Comparison of ENCODE assay signal across 2 cellular contexts in the genomic region with DNA sequence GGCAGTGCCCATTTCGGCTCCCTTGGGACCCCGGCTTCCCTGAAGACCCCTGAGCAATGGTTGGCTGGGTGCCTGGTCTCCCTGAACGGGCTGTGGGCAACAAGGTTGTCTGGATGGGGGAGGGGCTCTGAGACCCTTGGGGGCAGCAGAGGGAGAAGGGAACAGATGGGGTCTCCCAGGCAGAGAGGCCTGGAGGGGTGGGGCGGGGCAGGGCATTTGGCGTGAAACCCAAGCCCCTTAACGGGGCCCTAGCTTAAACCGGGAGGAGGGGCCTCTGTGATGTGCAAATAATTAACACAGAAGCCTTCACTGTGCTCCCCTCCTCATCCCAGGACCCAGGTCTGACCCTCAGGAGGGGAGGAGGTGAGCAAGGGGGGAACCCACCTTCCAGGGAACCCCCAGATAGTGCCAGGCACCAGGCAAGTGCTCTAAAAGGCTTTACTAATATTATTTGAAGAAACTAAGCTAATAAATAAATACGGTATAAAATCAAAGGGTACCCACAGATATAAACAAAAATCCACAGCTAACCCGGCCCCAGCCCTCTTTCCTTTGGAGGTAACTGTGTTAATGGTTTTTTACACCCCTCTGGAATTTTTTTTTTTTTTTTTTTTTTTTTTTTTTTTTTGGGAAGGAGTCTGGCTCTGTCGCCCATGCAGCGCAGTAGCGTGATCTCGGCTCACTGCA.
TF ChIP-seq lines count a peak whose summit lies in the region.

No MANE protein-coding gene starts in this region.

TF ChIP-seq in SK-N-SH, 30 proteins besides CTCF, POLR2A, EP300 and RAD21 (continued from another document):
- TF ChIP-seq, protein P1, sequence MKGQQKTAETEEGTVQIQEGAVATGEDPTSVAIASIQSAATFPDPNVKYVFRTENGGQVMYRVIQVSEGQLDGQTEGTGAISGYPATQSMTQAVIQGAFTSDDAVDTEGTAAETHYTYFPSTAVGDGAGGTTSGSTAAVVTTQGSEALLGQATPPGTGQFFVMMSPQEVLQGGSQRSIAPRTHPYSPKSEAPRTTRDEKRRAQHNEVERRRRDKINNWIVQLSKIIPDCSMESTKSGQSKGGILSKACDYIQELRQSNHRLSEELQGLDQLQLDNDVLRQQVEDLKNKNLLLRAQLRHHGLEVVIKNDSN (IDR thresholded peaks at IDR 0.05; ENCODE audit: borderline replicate concordance, low read depth) = no peak
- TF ChIP-seq FOSL2 (IDR thresholded peaks at IDR 0.05; ENCODE audit: borderline replicate concordance, low read depth) = no peak
- TF ChIP-seq, protein P2, sequence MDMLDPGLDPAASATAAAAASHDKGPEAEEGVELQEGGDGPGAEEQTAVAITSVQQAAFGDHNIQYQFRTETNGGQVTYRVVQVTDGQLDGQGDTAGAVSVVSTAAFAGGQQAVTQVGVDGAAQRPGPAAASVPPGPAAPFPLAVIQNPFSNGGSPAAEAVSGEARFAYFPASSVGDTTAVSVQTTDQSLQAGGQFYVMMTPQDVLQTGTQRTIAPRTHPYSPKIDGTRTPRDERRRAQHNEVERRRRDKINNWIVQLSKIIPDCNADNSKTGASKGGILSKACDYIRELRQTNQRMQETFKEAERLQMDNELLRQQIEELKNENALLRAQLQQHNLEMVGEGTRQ (IDR thresholded peaks at IDR 0.05; ENCODE audit: borderline replicate concordance, low read depth, low read length) = no peak

TF ChIP-seq in SK-N-SH treated with all-trans-retinoic acid at 6 μM for 48 hours, 23 proteins besides CTCF, POLR2A, EP300 and RAD21 (continued from another document):
- TF ChIP-seq, protein P3, sequence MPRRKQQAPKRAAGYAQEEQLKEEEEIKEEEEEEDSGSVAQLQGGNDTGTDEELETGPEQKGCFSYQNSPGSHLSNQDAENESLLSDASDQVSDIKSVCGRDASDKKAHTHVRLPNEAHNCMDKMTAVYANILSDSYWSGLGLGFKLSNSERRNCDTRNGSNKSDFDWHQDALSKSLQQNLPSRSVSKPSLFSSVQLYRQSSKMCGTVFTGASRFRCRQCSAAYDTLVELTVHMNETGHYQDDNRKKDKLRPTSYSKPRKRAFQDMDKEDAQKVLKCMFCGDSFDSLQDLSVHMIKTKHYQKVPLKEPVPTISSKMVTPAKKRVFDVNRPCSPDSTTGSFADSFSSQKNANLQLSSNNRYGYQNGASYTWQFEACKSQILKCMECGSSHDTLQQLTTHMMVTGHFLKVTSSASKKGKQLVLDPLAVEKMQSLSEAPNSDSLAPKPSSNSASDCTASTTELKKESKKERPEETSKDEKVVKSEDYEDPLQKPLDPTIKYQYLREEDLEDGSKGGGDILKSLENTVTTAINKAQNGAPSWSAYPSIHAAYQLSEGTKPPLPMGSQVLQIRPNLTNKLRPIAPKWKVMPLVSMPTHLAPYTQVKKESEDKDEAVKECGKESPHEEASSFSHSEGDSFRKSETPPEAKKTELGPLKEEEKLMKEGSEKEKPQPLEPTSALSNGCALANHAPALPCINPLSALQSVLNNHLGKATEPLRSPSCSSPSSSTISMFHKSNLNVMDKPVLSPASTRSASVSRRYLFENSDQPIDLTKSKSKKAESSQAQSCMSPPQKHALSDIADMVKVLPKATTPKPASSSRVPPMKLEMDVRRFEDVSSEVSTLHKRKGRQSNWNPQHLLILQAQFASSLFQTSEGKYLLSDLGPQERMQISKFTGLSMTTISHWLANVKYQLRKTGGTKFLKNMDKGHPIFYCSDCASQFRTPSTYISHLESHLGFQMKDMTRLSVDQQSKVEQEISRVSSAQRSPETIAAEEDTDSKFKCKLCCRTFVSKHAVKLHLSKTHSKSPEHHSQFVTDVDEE (CRISPR knock-in tag; IDR thresholded peaks at IDR 0.05) = no peak
- TF ChIP-seq, protein P4, sequence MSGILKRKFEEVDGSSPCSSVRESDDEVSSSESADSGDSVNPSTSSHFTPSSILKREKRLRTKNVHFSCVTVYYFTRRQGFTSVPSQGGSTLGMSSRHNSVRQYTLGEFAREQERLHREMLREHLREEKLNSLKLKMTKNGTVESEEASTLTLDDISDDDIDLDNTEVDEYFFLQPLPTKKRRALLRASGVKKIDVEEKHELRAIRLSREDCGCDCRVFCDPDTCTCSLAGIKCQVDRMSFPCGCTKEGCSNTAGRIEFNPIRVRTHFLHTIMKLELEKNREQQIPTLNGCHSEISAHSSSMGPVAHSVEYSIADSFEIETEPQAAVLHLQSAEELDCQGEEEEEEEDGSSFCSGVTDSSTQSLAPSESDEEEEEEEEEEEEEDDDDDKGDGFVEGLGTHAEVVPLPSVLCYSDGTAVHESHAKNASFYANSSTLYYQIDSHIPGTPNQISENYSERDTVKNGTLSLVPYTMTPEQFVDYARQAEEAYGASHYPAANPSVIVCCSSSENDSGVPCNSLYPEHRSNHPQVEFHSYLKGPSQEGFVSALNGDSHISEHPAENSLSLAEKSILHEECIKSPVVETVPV (CRISPR knock-in tag; IDR thresholded peaks at IDR 0.05) = no peak
- TF ChIP-seq ESRRG (CRISPR knock-in tag; IDR thresholded peaks at IDR 0.05) (no peak), ARNTL (CRISPR knock-in tag; IDR thresholded peaks at IDR 0.05; ENCODE audit: borderline replicate concordance, low read depth) (no peak)
- TF ChIP-seq, protein P5, sequence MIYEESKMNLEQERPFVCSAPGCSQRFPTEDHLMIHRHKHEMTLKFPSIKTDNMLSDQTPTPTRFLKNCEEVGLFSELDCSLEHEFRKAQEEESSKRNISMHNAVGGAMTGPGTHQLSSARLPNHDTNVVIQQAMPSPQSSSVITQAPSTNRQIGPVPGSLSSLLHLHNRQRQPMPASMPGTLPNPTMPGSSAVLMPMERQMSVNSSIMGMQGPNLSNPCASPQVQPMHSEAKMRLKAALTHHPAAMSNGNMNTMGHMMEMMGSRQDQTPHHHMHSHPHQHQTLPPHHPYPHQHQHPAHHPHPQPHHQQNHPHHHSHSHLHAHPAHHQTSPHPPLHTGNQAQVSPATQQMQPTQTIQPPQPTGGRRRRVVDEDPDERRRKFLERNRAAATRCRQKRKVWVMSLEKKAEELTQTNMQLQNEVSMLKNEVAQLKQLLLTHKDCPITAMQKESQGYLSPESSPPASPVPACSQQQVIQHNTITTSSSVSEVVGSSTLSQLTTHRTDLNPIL (CRISPR knock-in tag; IDR thresholded peaks at IDR 0.05; ENCODE audit: low read depth) = no peak
